7 cellular contexts compared by ENCODE assay signal in the genomic region with DNA sequence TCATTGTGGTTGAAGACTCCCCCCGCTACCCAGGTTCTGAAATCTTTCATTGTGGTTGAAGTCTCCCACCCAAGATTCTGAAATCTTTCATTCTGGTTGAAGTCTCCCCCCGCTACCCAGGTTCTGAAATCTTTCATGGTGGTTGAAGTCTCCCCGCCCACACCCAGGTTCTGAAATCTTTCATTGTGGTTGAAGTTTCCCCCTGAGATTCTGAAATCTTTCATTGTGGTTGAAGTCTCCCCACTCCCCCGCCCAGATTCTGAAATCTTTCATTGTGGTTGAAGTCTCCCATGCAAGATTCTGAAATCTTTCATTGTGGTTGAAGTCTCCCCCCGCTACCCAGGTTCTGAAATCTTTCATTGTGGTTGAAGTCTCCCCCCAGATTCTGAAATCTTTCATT.
DNase-seq lines count a peak whose midpoint lies in the region; ATAC-seq lines count a peak whose summit lies in the region.
"Not testable (repeated sequence)": the region's sequence is repeated elsewhere in the genome, so short reads cannot be mapped to it uniquely, and the experiment has no call there.

No MANE protein-coding gene starts in this region.

- not testable (repeated sequence) for H3K4me3 ChIP-seq in Jurkat, Clone E6-1 (ENCODE audit: low read length)

- H3K9me3 Mint-ChIP-seq in activated CD4-positive, alpha-beta T cell treated with anti-CD3 and anti-CD28 coated beads for 36 hours (ENCODE audit: low read depth) = not testable (repeated sequence)

- peaks cover 41% of the 10 kb centered on the region for H3K27me3 Mint-ChIP-seq in activated CD4-positive, alpha-beta T cell treated with anti-CD3 and anti-CD28 coated beads for 36 hours

- CTCF ChIA-PET in activated CD4-positive, alpha-beta T cell treated with anti-CD3 and anti-CD28 coated beads for 36 hours (lab: Charles Lee) = not testable (repeated sequence)

- not testable (repeated sequence) for ATAC-seq in activated CD4-positive, alpha-beta T cell treated with anti-CD3 and anti-CD28 coated beads for 36 hours

- peaks cover 18% of the 10 kb centered on the region for H3K4me1 Mint-ChIP-seq in activated CD4-positive, alpha-beta T cell treated with anti-CD3 and anti-CD28 coated beads for 36 hours

- H3K4me3 Mint-ChIP-seq in activated CD4-positive, alpha-beta T cell treated with anti-CD3 and anti-CD28 coated beads for 36 hours = not testable (repeated sequence)

- H3K27ac Mint-ChIP-seq in activated CD4-positive, alpha-beta T cell treated with anti-CD3 and anti-CD28 coated beads for 36 hours = not testable (repeated sequence)

- peak; percentile 20 for DNase-seq in Jurkat, Clone E6-1 (ENCODE audit: low read depth, low spot score)
- DNase-seq in activated CD4-positive, alpha-beta T cell treated with anti-CD3 and anti-CD28 coated beads for 36 hours = peak; percentile 55
- peak; percentile 20 for DNase-seq in activated T-cell treated with anti-CD3 and anti-CD28 coated beads for 24 hours (ENCODE audit: low read depth)
- DNase-seq in activated naive CD4-positive, alpha-beta T cell treated with anti-CD3 and anti-CD28 coated beads, Interleukin-2, amount 50 U/mL, for 16 hours = peak; percentile 58
- peak; percentile 10 for DNase-seq in central memory CD4-positive, alpha-beta T cell
- DNase-seq in stimulated activated CD4-positive, alpha-beta T cell treated with anti-CD3 and anti-CD28 coated beads, Interleukin-15, amount 100 ng/mL, for 24 hours = peak; percentile 48
- peak; percentile 9 to 13 for DNase-seq in stimulated activated CD8-positive, alpha-beta memory T cell treated with anti-CD3 and anti-CD28 coated beads, Interleukin-7, amount 100 ng/mL, for 4 hours (ENCODE audit: low read depth in 2 of 2)

- not testable (repeated sequence) for H3K36me3 Mint-ChIP-seq in activated CD4-positive, alpha-beta T cell treated with anti-CD3 and anti-CD28 coated beads for 36 hours (ENCODE audit: low read depth)

- POLR2A ChIA-PET in activated CD4-positive, alpha-beta T cell treated with anti-CD3 and anti-CD28 coated beads for 36 hours (lab: Charles Lee) = not testable (repeated sequence)

- intact Hi-C loops in activated CD4-positive, alpha-beta T cell treated with anti-CD3 and anti-CD28 coated beads for 36 hours (cut with DNase I, micrococcal nuclease) = not testable (repeated sequence)
